ENCODE assay signal across 1 cellular context in genomic region chr3:50322386-50323091, GRCh38.
TF ChIP-seq lines count a peak whose summit lies in the region.

Gene HYAL2 (minus strand): TSS chr3:50322745. CDS start chr3:50320489, 2,256 bp downstream.

TF ChIP-seq in H1, 55 proteins besides CTCF, POLR2A, EP300 and RAD21 (continued from another document):
- TF ChIP-seq SAP30 (IDR thresholded peaks at IDR 0.05; ENCODE audit: insufficient read depth, insufficient replicate concordance, low read length) (peak; percentile 12), KDM4A (IDR thresholded peaks at IDR 0.05; ENCODE audit: low read depth, low read length, severe bottlenecking) (peak; percentile 35)
